Comparison of ENCODE assay signal across 8 cellular contexts in the genomic region with DNA sequence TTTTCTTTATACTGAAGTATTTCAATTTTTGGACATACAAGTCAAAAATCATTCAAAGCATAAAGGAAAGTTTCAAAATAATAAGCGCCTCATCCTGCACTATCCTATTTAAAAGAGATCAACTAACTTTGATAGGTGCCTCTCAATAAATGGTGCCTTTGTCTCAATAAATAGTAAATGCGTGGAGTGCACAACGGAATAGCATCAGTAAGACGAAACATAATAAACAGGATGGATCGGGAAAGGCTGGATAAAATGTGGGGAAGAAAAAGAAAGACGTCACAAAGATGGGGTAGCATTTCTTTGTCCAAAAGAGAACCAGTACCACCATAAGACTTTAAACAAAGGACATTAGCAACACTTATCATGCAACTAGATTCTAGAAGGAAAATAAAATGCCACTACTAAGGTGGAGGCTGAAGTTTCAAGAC. TPM values are rescaled to one million over a fixed set of nuclear protein-coding genes. Genes with fewer than 3 reads are reported as not detected.
DNase-seq lines count a peak whose midpoint lies in the region; ATAC-seq, FAIRE-seq and TF ChIP-seq lines count a peak whose summit lies in the region.

No MANE protein-coding gene starts in this region.

- H3K27me3 ChIP-seq in H7 (ENCODE audit: control insufficient read depth, insufficient read depth, low read length), result peaks cover 4% of the 10 kb centered on the region
- H3K27me3 ChIP-seq in hepatocyte, result peaks cover 12% of the 10 kb centered on the region
- no peaks in the 10 kb centered on the region for H3K27me3 ChIP-seq in small intestine (ENCODE audit: control insufficient read depth in 2 of 2, insufficient read depth in 2 of 2, low read length in 2 of 2)

- CTCF ChIA-PET in T-cell (lab: Charles Lee), result no interaction called here

- H3K36me3 ChIP-seq in H7 (replicated peaks; ENCODE audit: control insufficient read depth, insufficient read depth, low read length) (no peaks in the 10 kb centered on the region), hepatocyte (replicated peaks; ENCODE audit: insufficient read depth, low read depth) (no peaks in the 10 kb centered on the region), small intestine (ENCODE audit: control insufficient read depth in 2 of 2, insufficient read depth in 2 of 2, low read length in 2 of 2) (no peaks in the 10 kb centered on the region)

- no peaks in the 10 kb centered on the region for H3K9me2 ChIP-seq in hepatocyte (replicated peaks; ENCODE audit: insufficient read depth)

- H3K4me3 Mint-ChIP-seq in T-cell, result peak overlapping the region; percentile 66 to 83 (median 76)

- H3K4me2 ChIP-seq in hepatocyte, result peak overlapping the region; percentile 82

- no peak for ATAC-seq in T-cell (replicated peaks in 1 of 4)
- ATAC-seq in HG03280 (IDR thresholded peaks at IDR 0.05; ENCODE audit: unreplicated experiment), result no peak

- peaks cover 25% of the 10 kb centered on the region for H3K79me2 ChIP-seq in hepatocyte

- H3K27me3 Mint-ChIP-seq in T-cell, result peaks cover 33 to 36% of the 10 kb centered on the region in 2 donors

- WGBS in hepatocyte (ENCODE audit: low lambda C conversion rate, missing lambda C conversion rate), result 44% methylated on average over 6 of the region's 6 CpGs
- WGBS in small intestine, 3 donors, result 11 to 34% (median 32%) methylated on average over 6 of the region's 6 CpGs

- H2AFZ ChIP-seq in hepatocyte, result peak overlapping the region; percentile 35

- peak overlapping the region; percentile 42 for H3K4me3 ChIP-seq in H7 (ENCODE audit: insufficient read depth, low read depth, low read length)
- peak overlapping the region; percentile 34 for H3K4me3 ChIP-seq in hepatocyte
- peak overlapping the region; percentile 36 to 51 for H3K4me3 ChIP-seq in small intestine (ENCODE audit: low read depth in 1 of 2, low read length in 2 of 2)

- POLR2A ChIA-PET in T-cell (lab: Charles Lee), result no interaction called here

- H3K9me3 Mint-ChIP-seq in T-cell, result no peaks in the 10 kb centered on the region

- H3K9me3 ChIP-seq in hepatocyte (ENCODE audit: low read depth), result no peaks in the 10 kb centered on the region
- H3K9me3 ChIP-seq in small intestine (ENCODE audit: control insufficient read depth, low read depth), result no peaks in the 10 kb centered on the region

- H3K4me1 Mint-ChIP-seq in T-cell, result peaks cover 10 to 16% (median 14%) of the 10 kb centered on the region in 3 donors

- H4K20me1 ChIP-seq in hepatocyte (ENCODE audit: insufficient read depth, poor library complexity, severe bottlenecking), result peaks cover 4% of the 10 kb centered on the region

- H3K36me3 Mint-ChIP-seq in T-cell, result no peaks in the 10 kb centered on the region

- peak overlapping the region in 1 of 2 donors; percentile 0 for H3K27ac Mint-ChIP-seq in T-cell

- FAIRE-seq in small intestine (lab: Jason Lieb, UNC), result no peak

- H3K4me1 ChIP-seq in hepatocyte (ENCODE audit: insufficient read depth) (peaks cover 14% of the 10 kb centered on the region), small intestine (ENCODE audit: control insufficient read depth in 2 of 2, insufficient read depth in 1 of 2, low read depth in 1 of 2, low read length in 1 of 2) (no peaks in the 10 kb centered on the region)

- DNase-seq in H7, result no peak
- DNase-seq in T-cell, result no peak
- DNase-seq in hepatocyte (ENCODE audit: low spot score), result no peak
- DNase-seq in small intestine, result no peak
- no peak for DNase-seq in foreskin melanocyte
- DNase-seq in central memory CD4-positive, alpha-beta T cell, result no peak
- DNase-seq in NCI-H2227 treated with DMSO at 0.1 percent for 48 hours (lab: John Stamatoyannopoulos, UW), result no peak

- TF ChIP-seq CTCF in hepatocyte (IDR thresholded peaks at IDR 0.05; ENCODE audit: poor library complexity), result no peak

- H3K27ac ChIP-seq in hepatocyte, result peak overlapping the region; percentile 27
- H3K27ac ChIP-seq in small intestine (ENCODE audit: low read depth in 1 of 2, low read length in 1 of 2), result peak overlapping the region in 1 of 2 donors; percentile 83

RNA-seq across cellular contexts. Expression of a gene that starts 0.6 kb away (rescaled TPM):
- total RNA-seq in H7 (2014; rRNA removed; shearing (Covaris generic)), result 22.9 and 29.9 TPM in 2 replicates
- 1 to 10 TPM in 3 of 5 donors, under 1 TPM in 2; 0.58 to 2.2 (median 1.0) TPM for total RNA-seq in T-cell
- total RNA-seq in hepatocyte, result 25.6 and 31.5 TPM in 2 replicates
- polyA plus RNA-seq in hepatocyte, result 14.8 and 16.2 TPM in 2 replicates
- 10 to 100 TPM in 1 of 3 donors, 1 to 10 TPM in 1, under 1 TPM in 1; 0.89 to 12.9 (median 7.8) TPM for polyA plus RNA-seq in small intestine
